In the genomic region with DNA sequence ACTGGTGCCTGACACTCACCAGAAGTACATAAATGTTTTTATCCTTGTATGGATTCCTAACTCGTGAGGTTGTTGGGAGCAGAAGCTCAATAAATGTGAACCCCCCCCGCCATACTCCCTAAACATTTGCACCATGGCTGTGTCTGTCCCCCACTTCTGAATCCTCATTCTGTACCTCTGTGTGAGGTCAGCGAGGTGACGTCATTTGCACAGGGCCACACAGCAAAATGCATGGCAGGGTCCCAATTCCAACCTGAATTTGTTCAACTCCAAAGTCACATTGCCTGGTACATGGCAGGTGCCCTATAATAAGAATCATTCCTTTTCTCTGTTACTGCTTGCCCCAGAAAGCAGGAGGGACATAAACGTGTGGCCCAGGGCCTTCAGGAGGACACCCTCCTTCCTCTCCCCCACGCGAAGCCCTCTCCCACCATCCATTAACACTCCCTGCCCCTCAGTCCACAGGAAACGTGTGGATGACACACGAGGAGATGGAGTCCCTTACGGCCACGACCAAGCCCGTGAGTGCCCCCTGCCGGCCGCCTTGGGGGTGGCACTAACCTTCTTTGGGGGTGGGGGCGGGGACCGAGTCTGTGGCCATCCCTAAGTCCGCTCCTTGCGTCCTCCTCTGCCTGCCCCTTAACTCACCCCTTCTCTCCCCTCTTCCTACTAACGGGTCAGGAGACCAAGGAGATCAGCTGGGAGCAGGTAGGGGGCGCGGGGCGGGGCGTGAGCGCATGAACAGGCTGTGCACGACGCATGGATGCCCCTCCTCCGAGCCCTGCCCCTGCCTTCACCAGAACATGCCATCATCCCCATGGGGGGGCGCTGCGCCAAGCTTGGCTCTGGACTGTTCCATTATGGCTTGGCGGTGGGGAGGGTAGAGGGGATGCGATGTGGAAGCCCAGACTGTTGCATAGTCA, we compare ENCODE assay signal across 8 cellular contexts.
DNase-seq lines count a peak whose midpoint lies in the region; ATAC-seq and TF ChIP-seq lines count a peak whose summit lies in the region.

No MANE protein-coding gene starts in this region.

- peak; percentile 90 for DNase-seq in GM13976 (ENCODE audit: low spot score)
- DNase-seq in NCI-H82 (lab: John Stamatoyannopoulos, UW) = peak; percentile 87
- DNase-seq in activated T-cell treated with anti-CD3 and anti-CD28 coated beads for 4 hours = peak; percentile 73
- peak; percentile 85 to 88 for DNase-seq in erythroblast (lab: John Stamatoyannopoulos, UW)
- DNase-seq in stimulated activated CD8-positive, alpha-beta memory T cell treated with anti-CD3 and anti-CD28 coated beads, Interleukin-4, amount 100 ng/mL, for 4 hours (ENCODE audit: low read depth in 2 of 2, low spot score in 1 of 2) = peak; percentile 43 to 74

- peak overlapping the region; percentile 3 to 15 for H3K4me3 ChIP-seq in muscle layer of colon (ENCODE audit: low read depth in 1 of 2, low read length in 2 of 2)

- in situ Hi-C loops in GM13976 (cut with MboI; ENCODE audit: low sequenced_read_pairs, unreplicated experiment) = no loop called here

- peak; percentile 94 for TF ChIP-seq CTCF in 22Rv1 (IDR thresholded peaks at IDR 0.05)
- peak; percentile 76 for TF ChIP-seq CTCF in GM13976 (IDR thresholded peaks at IDR 0.05; ENCODE audit: borderline replicate concordance, control extremely low read depth, extremely low read depth, insufficient read depth, missing control alignments)

- H3K9ac ChIP-seq in muscle layer of colon (ENCODE audit: low read length) = no peak overlapping the region

- H3K36me3 ChIP-seq in muscle layer of colon (ENCODE audit: insufficient read depth, low read length) = no peaks in the 10 kb centered on the region

- H3K9me3 ChIP-seq in muscle layer of colon (ENCODE audit: low read length) = no peaks in the 10 kb centered on the region

- no peak for TF ChIP-seq POLR2A in erythroblast (IDR thresholded peaks at IDR 0.05; ENCODE audit: low read length)

- H3K27me3 ChIP-seq in muscle layer of colon (ENCODE audit: control insufficient read depth in 1 of 2, insufficient read depth in 2 of 2, low read length in 2 of 2) = peaks cover 3 to 5% of the 10 kb centered on the region in 2 donors

- H3K27ac ChIP-seq in 22Rv1 (peak overlapping the region; percentile 100), muscle layer of colon (ENCODE audit: low read depth, low read length) (no peak overlapping the region)

- ATAC-seq in GM18511 (IDR thresholded peaks at IDR 0.05; ENCODE audit: unreplicated experiment) = no peak

- H3K4me1 ChIP-seq in muscle layer of colon (ENCODE audit: insufficient read depth, low read length) = peaks cover 18% of the 10 kb centered on the region
